In genomic region chr20:62882426-62882825, GRCh38 we compare ENCODE assay signal across 24 cellular contexts. TPM values are rescaled to one million over a fixed set of nuclear protein-coding genes. Genes with fewer than 3 reads are reported as not detected.
DNase-seq lines count a peak whose midpoint lies in the region; ATAC-seq and TF ChIP-seq lines count a peak whose summit lies in the region.
"Had no signal": no experiment of that assay in that cellular context is flagged by ENCODE, and none has a peak within 500 bp of the region (broad histone marks: within the 10 kb centered on the region; RNA-seq: fewer than 3 reads in every experiment).

No MANE protein-coding gene starts in this region.

- ATAC-seq in gastroesophageal sphincter = no peak
- ATAC-seq: A549, GM12878, HCT116 had no signal

- H3K27me3 Mint-ChIP-seq in endothelial cell (ENCODE audit: unreplicated experiment) = no peaks in the 10 kb centered on the region
- H3K27me3 Mint-ChIP-seq: CD4-positive, alpha-beta memory T cell had no signal

- peaks cover 74% of the 10 kb centered on the region for H3K4me1 ChIP-seq in BLaER1
- H3K4me1 ChIP-seq in gastroesophageal sphincter = peaks cover 0 to 13% (median under 1%) of the 10 kb centered on the region in 3 donors
- H3K4me1 ChIP-seq: A549 had no signal

- TF ChIP-seq CTCF in endothelial cell (IDR thresholded peaks at IDR 0.05; ENCODE audit: unreplicated experiment) (no peak), gastroesophageal sphincter (IDR thresholded peaks at IDR 0.05) (no peak)

- DNase-seq in H7 = peak; percentile 48
- no peak for DNase-seq in endothelial cell (ENCODE audit: low spot score)
- peak; percentile 25 for DNase-seq in posterior vena cava (ENCODE audit: low spot score)
- no peak for DNase-seq in NCI-H2227 treated with DMSO at 0.1 percent for 48 hours (lab: John Stamatoyannopoulos, UW)
- DNase-seq in activated CD4-positive, alpha-beta T cell treated with anti-CD3 and anti-CD28 coated beads, Interleukin-2, amount 50 U/mL, for 1 hour = no peak
- DNase-seq: 8988T; ACHN; AML-193; BE2C; C1 segment of cervical spinal cord; Calu3; CD4-positive, alpha-beta memory T cell; COR-L47; DMS153; DMS79; EL; GDM1; GM23248; H9 had no signal

- peaks cover 10% of the 10 kb centered on the region for H3K4me1 Mint-ChIP-seq in endothelial cell (ENCODE audit: unreplicated experiment)

- H3K4me2 ChIP-seq in BLaER1 = peak overlapping the region; percentile 46
- H3K4me2 ChIP-seq: A549 had no signal

- H3K36me3 ChIP-seq in BLaER1 = peaks cover 53% of the 10 kb centered on the region
- peaks cover under 1% of the 10 kb centered on the region; the same call in 1 of the 2 replicates for H3K36me3 ChIP-seq in H7 (replicated peaks; ENCODE audit: control insufficient read depth, insufficient read depth, low read length)
- H3K36me3 ChIP-seq in gastroesophageal sphincter = peaks cover 0 to 53% of the 10 kb centered on the region in 2 donors

- no peaks in the 10 kb centered on the region for H3K9me3 Mint-ChIP-seq in endothelial cell (ENCODE audit: unreplicated experiment)
- H3K9me3 Mint-ChIP-seq: CD4-positive, alpha-beta memory T cell; H9 had no signal

- H3K27me3 ChIP-seq in BLaER1 (no peaks in the 10 kb centered on the region), H7 (ENCODE audit: control insufficient read depth, insufficient read depth, low read length) (no peaks in the 10 kb centered on the region), gastroesophageal sphincter (no peaks in the 10 kb centered on the region)
- H3K27me3 ChIP-seq: BE2C had no signal

- H3K36me3 Mint-ChIP-seq in endothelial cell (ENCODE audit: low read depth, unreplicated experiment) = peaks cover 23% of the 10 kb centered on the region

- intact Hi-C loops in posterior vena cava (cut with DNase I) = no loop called here

- no peak overlapping the region for H3K4me3 Mint-ChIP-seq in endothelial cell (ENCODE audit: unreplicated experiment)
- H3K4me3 Mint-ChIP-seq: CD4-positive, alpha-beta memory T cell; H9 had no signal

- H3K4me3 ChIP-seq in BLaER1 = no peak overlapping the region
- H3K4me3 ChIP-seq in H7 (ENCODE audit: insufficient read depth, low read depth, low read length) = no peak overlapping the region
- no peak overlapping the region for H3K4me3 ChIP-seq in gastroesophageal sphincter
- H3K4me3 ChIP-seq: A549, GM12878, GM23248 had no signal

- TF ChIP-seq EP300 in gastroesophageal sphincter (IDR thresholded peaks at IDR 0.05) = no peak

- no peaks in the 10 kb centered on the region for H3K9me3 ChIP-seq in BLaER1
- no peaks in the 10 kb centered on the region for H3K9me3 ChIP-seq in gastroesophageal sphincter
- H3K9me3 ChIP-seq: A549, BE2C had no signal

- no peak for TF ChIP-seq POLR2A in gastroesophageal sphincter (IDR thresholded peaks at IDR 0.05)

- peaks cover 9% of the 10 kb centered on the region; the same call in 1 of the 2 replicates for H4K20me1 ChIP-seq in BLaER1

- H3K27ac Mint-ChIP-seq in endothelial cell (ENCODE audit: unreplicated experiment) = peak overlapping the region; percentile 57
- H3K27ac Mint-ChIP-seq: CD4-positive, alpha-beta memory T cell had no signal

- no peak overlapping the region for H3K9ac ChIP-seq in BLaER1
- H3K9ac ChIP-seq: GM23248 had no signal

- 80 to 100% methylated on average over 1 to 5 of the region's 15 CpGs for WGBS in gastroesophageal sphincter (ENCODE audit: low coverage in 1 of 2), 2 donors

- no peak overlapping the region for H3K27ac ChIP-seq in BLaER1
- no peak overlapping the region for H3K27ac ChIP-seq in gastroesophageal sphincter
- H3K27ac ChIP-seq: A549, GM23248 had no signal

RNA-seq across cellular contexts. Expression of gene TCFL5, which starts 20.8 kb away (rescaled TPM):
- total RNA-seq in H7 (2014; rRNA removed; shearing (Covaris generic)) = 25.7 and 36.8 TPM in 2 replicates
- total RNA-seq in endothelial cell (ENCODE audit: unreplicated experiment) = 30.9 TPM
- total RNA-seq in posterior vena cava = 10 to 100 TPM in 1 of 2 donors, 1 to 10 TPM in 1; 9.6 to 10.9 TPM
- 10 to 100 TPM; 12.0 to 28.9 (median 13.8) TPM for total RNA-seq in gastroesophageal sphincter

RNA-seq across cellular contexts. Expression of gene DIDO1, which starts 43.9 kb away (rescaled TPM):
- 53.2 and 63.4 TPM in 2 replicates for total RNA-seq in H7 (2014; rRNA removed; shearing (Covaris generic))
- total RNA-seq in endothelial cell (ENCODE audit: unreplicated experiment) (61.0 TPM), posterior vena cava (10 to 100 TPM; 38.5 to 44.1 TPM), gastroesophageal sphincter (10 to 100 TPM; 49.5 to 75.8 (median 66.5) TPM)

RNA-seq across cellular contexts. Expression of gene GID8, which starts 55.5 kb away (rescaled TPM):
- total RNA-seq in H7 (2014; rRNA removed; shearing (Covaris generic)) = 49.1 and 57.0 TPM in 2 replicates
- total RNA-seq in endothelial cell (ENCODE audit: unreplicated experiment) (45.0 TPM), posterior vena cava (10 to 100 TPM; 14.9 to 20.0 TPM), gastroesophageal sphincter (10 to 100 TPM; 23.2 to 34.8 (median 27.9) TPM)

Comparison
In these comparisons a context has a peak if more than half of its experiments do, and no peak if none do; other contexts are left out.
1. DNase-seq: peak in H7 (single experiment) and posterior vena cava (single experiment); none in endothelial cell (single experiment), NCI-H2227 treated with DMSO at 0.1 percent for 48 hours (single experiment) and activated CD4-positive, alpha-beta T cell treated with anti-CD3 and anti-CD28 coated beads, Interleukin-2, amount 50 U/mL, for 1 hour (single experiment).